Comparison of ENCODE assay signal across 1 cellular context in the genomic region with DNA sequence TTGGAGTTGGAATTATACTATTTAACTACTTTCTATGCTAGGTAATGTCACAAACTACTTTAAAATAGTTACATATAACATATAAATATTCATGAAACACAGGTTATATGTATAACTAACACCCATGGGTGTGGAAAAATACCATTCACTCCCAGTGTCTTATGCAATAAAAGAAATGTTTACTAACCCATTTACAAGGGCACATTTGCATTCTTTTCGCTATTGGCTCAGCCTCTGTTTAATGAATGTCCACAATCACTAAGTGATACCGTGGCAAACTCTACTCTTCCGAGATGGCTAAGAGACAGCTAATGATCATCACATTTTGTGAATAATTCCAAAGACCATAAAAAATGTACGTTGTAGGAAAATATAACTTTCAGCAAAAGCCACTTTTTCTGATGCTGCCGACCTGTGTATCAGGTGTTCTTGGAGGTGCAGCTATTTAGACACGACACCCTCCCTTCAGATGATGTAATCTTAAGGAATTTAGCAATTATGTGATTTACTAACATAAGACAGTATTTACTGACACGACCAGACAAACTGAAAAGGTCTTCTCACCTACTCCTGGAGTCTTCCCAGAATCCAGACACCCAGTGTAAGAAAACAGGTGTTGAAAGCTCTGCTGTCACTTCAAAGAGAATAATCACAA.
TF ChIP-seq lines count a peak whose summit lies in the region.

No MANE protein-coding gene starts in this region.

TF ChIP-seq in GM23338, 12 proteins besides CTCF, POLR2A, EP300 and RAD21 (continued from another document):
- TF ChIP-seq, protein P1, sequence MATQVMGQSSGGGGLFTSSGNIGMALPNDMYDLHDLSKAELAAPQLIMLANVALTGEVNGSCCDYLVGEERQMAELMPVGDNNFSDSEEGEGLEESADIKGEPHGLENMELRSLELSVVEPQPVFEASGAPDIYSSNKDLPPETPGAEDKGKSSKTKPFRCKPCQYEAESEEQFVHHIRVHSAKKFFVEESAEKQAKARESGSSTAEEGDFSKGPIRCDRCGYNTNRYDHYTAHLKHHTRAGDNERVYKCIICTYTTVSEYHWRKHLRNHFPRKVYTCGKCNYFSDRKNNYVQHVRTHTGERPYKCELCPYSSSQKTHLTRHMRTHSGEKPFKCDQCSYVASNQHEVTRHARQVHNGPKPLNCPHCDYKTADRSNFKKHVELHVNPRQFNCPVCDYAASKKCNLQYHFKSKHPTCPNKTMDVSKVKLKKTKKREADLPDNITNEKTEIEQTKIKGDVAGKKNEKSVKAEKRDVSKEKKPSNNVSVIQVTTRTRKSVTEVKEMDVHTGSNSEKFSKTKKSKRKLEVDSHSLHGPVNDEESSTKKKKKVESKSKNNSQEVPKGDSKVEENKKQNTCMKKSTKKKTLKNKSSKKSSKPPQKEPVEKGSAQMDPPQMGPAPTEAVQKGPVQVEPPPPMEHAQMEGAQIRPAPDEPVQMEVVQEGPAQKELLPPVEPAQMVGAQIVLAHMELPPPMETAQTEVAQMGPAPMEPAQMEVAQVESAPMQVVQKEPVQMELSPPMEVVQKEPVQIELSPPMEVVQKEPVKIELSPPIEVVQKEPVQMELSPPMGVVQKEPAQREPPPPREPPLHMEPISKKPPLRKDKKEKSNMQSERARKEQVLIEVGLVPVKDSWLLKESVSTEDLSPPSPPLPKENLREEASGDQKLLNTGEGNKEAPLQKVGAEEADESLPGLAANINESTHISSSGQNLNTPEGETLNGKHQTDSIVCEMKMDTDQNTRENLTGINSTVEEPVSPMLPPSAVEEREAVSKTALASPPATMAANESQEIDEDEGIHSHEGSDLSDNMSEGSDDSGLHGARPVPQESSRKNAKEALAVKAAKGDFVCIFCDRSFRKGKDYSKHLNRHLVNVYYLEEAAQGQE (IDR thresholded peaks at IDR 0.05; ENCODE audit: unreplicated experiment): no peak
- TF ChIP-seq, protein P2, sequence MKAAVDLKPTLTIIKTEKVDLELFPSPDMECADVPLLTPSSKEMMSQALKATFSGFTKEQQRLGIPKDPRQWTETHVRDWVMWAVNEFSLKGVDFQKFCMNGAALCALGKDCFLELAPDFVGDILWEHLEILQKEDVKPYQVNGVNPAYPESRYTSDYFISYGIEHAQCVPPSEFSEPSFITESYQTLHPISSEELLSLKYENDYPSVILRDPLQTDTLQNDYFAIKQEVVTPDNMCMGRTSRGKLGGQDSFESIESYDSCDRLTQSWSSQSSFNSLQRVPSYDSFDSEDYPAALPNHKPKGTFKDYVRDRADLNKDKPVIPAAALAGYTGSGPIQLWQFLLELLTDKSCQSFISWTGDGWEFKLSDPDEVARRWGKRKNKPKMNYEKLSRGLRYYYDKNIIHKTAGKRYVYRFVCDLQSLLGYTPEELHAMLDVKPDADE (IDR thresholded peaks at IDR 0.05): no peak
- TF ChIP-seq JUNB (IDR thresholded peaks at IDR 0.05; ENCODE audit: unreplicated experiment) (no peak), POLR2AphosphoS5 (IDR thresholded peaks at IDR 0.05; ENCODE audit: low read depth) (no peak), EZH2phosphoT487 (IDR thresholded peaks at IDR 0.05; ENCODE audit: unreplicated experiment) (no peak), CREB1 (CRISPR knock-in tag; IDR thresholded peaks at IDR 0.05; ENCODE audit: low read depth) (no peak)
- TF ChIP-seq, protein P3, sequence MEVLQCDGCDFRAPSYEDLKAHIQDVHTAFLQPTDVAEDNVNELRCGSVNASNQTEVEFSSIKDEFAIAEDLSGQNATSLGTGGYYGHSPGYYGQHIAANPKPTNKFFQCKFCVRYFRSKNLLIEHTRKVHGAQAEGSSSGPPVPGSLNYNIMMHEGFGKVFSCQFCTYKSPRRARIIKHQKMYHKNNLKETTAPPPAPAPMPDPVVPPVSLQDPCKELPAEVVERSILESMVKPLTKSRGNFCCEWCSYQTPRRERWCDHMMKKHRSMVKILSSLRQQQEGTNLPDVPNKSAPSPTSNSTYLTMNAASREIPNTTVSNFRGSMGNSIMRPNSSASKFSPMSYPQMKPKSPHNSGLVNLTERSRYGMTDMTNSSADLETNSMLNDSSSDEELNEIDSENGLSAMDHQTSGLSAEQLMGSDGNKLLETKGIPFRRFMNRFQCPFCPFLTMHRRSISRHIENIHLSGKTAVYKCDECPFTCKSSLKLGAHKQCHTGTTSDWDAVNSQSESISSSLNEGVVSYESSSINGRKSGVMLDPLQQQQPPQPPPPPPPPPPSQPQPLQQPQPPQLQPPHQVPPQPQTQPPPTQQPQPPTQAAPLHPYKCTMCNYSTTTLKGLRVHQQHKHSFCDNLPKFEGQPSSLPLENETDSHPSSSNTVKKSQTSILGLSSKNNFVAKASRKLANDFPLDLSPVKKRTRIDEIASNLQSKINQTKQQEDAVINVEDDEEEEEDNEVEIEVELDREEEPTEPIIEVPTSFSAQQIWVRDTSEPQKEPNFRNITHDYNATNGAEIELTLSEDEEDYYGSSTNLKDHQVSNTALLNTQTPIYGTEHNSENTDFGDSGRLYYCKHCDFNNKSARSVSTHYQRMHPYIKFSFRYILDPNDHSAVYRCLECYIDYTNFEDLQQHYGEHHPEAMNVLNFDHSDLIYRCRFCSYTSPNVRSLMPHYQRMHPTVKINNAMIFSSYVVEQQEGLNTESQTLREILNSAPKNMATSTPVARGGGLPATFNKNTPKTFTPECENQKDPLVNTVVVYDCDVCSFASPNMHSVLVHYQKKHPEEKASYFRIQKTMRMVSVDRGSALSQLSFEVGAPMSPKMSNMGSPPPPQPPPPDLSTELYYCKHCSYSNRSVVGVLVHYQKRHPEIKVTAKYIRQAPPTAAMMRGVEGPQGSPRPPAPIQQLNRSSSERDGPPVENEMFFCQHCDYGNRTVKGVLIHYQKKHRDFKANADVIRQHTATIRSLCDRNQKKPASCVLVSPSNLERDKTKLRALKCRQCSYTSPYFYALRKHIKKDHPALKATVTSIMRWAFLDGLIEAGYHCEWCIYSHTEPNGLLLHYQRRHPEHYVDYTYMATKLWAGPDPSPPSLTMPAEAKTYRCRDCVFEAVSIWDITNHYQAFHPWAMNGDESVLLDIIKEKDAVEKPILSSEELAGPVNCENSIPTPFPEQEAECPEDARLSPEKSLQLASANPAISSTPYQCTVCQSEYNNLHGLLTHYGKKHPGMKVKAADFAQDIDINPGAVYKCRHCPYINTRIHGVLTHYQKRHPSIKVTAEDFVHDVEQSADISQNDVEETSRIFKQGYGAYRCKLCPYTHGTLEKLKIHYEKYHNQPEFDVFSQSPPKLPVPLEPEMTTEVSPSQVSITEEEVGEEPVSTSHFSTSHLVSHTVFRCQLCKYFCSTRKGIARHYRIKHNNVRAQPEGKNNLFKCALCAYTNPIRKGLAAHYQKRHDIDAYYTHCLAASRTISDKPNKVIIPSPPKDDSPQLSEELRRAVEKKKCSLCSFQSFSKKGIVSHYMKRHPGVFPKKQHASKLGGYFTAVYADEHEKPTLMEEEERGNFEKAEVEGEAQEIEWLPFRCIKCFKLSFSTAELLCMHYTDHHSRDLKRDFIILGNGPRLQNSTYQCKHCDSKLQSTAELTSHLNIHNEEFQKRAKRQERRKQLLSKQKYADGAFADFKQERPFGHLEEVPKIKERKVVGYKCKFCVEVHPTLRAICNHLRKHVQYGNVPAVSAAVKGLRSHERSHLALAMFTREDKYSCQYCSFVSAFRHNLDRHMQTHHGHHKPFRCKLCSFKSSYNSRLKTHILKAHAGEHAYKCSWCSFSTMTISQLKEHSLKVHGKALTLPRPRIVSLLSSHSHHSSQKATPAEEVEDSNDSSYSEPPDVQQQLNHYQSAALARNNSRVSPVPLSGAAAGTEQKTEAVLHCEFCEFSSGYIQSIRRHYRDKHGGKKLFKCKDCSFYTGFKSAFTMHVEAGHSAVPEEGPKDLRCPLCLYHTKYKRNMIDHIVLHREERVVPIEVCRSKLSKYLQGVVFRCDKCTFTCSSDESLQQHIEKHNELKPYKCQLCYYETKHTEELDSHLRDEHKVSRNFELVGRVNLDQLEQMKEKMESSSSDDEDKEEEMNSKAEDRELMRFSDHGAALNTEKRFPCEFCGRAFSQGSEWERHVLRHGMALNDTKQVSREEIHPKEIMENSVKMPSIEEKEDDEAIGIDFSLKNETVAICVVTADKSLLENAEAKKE (CRISPR knock-in tag; IDR thresholded peaks at IDR 0.05): no peak
